1 cellular context compared by ENCODE assay signal in genomic region chr1:114502080-114502479, GRCh38.
A peak's percentile ranks its signal among the peaks of the same experiment; 100 is the strongest.
TF ChIP-seq lines count a peak whose summit lies in the region.

No MANE protein-coding gene starts in this region.

TF ChIP-seq in K562, 482 proteins besides CTCF, POLR2A, EP300 and RAD21 (continued from another document):
- TF ChIP-seq PBX2 (CRISPR knock-in tag; IDR thresholded peaks at IDR 0.05; ENCODE audit: low read depth) (no peak), PBX2 (tag; conservative IDR thresholded peaks at IDR 0.05; ENCODE audit: low read depth) (peak; percentile 77), ZNF668 (CRISPR knock-in tag; IDR thresholded peaks at IDR 0.05) (no peak)
